ENCODE assay signal across 1 cellular context in genomic region chr1:23116921-23117699, GRCh38.
TF ChIP-seq lines count a peak whose summit lies in the region.

No MANE protein-coding gene starts in this region.

TF ChIP-seq in HepG2, 621 proteins besides CTCF, POLR2A, EP300 and RAD21:
- TF ChIP-seq USF2 (IDR thresholded peaks at IDR 0.05; ENCODE audit: low read depth, low read length) (no peak), USF2 (CRISPR knock-in tag; IDR thresholded peaks at IDR 0.05; ENCODE audit: borderline replicate concordance) (no peak), HCFC1 (IDR thresholded peaks at IDR 0.05; ENCODE audit: low read depth, low read length) (no peak), GMEB1 (CRISPR knock-in tag; IDR thresholded peaks at IDR 0.05; ENCODE audit: borderline replicate concordance) (no peak)
